In the genomic region with DNA sequence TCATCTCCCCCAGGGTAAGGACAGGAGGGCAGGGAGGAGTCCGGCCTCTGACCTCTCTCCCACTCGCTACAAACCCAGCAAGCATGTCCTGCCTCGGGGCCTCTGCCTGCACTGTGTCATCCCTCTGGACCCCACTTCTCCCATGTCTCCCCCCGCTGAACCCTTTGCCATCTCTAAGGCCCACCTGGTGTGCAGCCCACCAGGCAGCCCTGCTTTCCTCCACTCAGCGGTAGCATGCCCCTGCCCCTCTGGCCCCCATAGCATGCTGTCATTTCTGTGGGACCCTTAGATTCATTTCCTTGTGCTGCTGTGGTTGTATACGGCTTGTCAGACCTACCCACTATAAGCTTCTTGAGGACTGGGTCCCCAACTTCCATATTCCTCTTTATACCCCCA, we compare ENCODE assay signal across 24 cellular contexts. TPM values are rescaled to one million over a fixed set of nuclear protein-coding genes. Genes with fewer than 3 reads are reported as not detected.
DNase-seq lines count a peak whose midpoint lies in the region; ATAC-seq and TF ChIP-seq lines count a peak whose summit lies in the region.
"Had no signal": no experiment of that assay in that cellular context is flagged by ENCODE, and none has a peak within 500 bp of the region (broad histone marks: within the 10 kb centered on the region; RNA-seq: fewer than 3 reads in every experiment).

No MANE protein-coding gene starts in this region.

- H3T11ph ChIP-seq in H9 (ENCODE audit: low read length), result no peak overlapping the region

- no peak for DNase-seq in H9
- no peak for DNase-seq in nephron progenitor cell
- DNase-seq in neuronal stem cell (ENCODE audit: low spot score), result no peak
- DNase-seq in stimulated activated effector memory CD8-positive, alpha-beta T cell treated with anti-CD3 and anti-CD28 coated beads, Interleukin-12 subunit alpha, Interleukin-12 subunit beta, amount 100 ng/mL, for 72 hours (ENCODE audit: low spot score in 2 of 2), result no peak
- DNase-seq in RPMI8226, result no peak
- no peak for DNase-seq in stimulated activated CD4-positive, alpha-beta T cell treated with anti-CD3 and anti-CD28 coated beads, Interleukin-4, amount 100 ng/mL, for 24 hours
- DNase-seq in SW480 (ENCODE audit: low spot score), result no peak
- DNase-seq: 8988T; ACHN; AML-193; BE2C; CD4-positive, alpha-beta T cell; DMS 273 treated with DMSO at 0.1 percent for 48 hours; DMS79; EL; HFFc6 had no signal

- TF ChIP-seq CTCF in H9 (conservative IDR thresholded peaks at IDR 0.05) (no peak), nephron progenitor cell (IDR thresholded peaks at IDR 0.05) (no peak)

- H3K4me2 ChIP-seq in H9 (ENCODE audit: insufficient read depth, insufficient read length, low read length) (no peak overlapping the region), neuronal stem cell (ENCODE audit: insufficient read depth, low read length, poor library complexity, severe bottlenecking) (no peak overlapping the region)
- H3K4me2 ChIP-seq: A549; BLaER1 treated with 17β-estradiol and CSF1 and Interleukin-3, amounts not matched to agents 10 nM and 100 nM; GM23338 had no signal

- WGBS in H9 (ENCODE audit: extremely low coverage, insufficient read length, low lambda C conversion rate), result no CpG with 5 or more reads among the region's 6 CpGs
- no CpG with 5 or more reads among the region's 6 CpGs for WGBS in neuronal stem cell (ENCODE audit: extremely low coverage in 2 of 2, insufficient read length in 2 of 2, insufficient replicate concordance in 1 of 2), 2 donors

- H3K27ac Mint-ChIP-seq in H9, result peak overlapping the region in 2 of 3 experiments; percentile 35 to 67; a peak in 1 of 7 replicates
- H3K27ac Mint-ChIP-seq in nephron progenitor cell, result peak overlapping the region; percentile 37
- peak overlapping the region; percentile 18 for H3K27ac Mint-ChIP-seq in stimulated activated effector memory CD8-positive, alpha-beta T cell treated with anti-CD3 and anti-CD28 coated beads, Interleukin-12 subunit alpha, Interleukin-12 subunit beta, amount 100 ng/mL, for 72 hours
- H3K27ac Mint-ChIP-seq: CD14-positive monocyte; CD4-positive, alpha-beta T cell; CD8-positive, alpha-beta memory T cell; GM23338; HFFc6 had no signal

- H3K27me3 ChIP-seq in H9 (ENCODE audit: insufficient read depth, low read length) (no peaks in the 10 kb centered on the region), neuronal stem cell (ENCODE audit: control insufficient read depth in 3 of 3, insufficient read depth in 3 of 3, low read depth in 1 of 3, low read length in 3 of 3) (no peaks in the 10 kb centered on the region)
- H3K27me3 ChIP-seq: BE2C; BLaER1 treated with 17β-estradiol and CSF1 and Interleukin-3, amounts not matched to agents 10 nM and 100 nM had no signal

- H3K18ac ChIP-seq in H9 (ENCODE audit: insufficient read length, low read depth, low read length) (no peak overlapping the region), neuronal stem cell (ENCODE audit: low read length) (peak overlapping the region; percentile 28)

- H3K36me3 Mint-ChIP-seq in H9 (ENCODE audit: insufficient read depth in 1 of 3, low read depth in 3 of 3) (peaks cover 0 to 2% (median 0%) of the 10 kb centered on the region in 3 experiments; a peak in 1 of 7 replicates), nephron progenitor cell (ENCODE audit: low read depth) (no peaks in the 10 kb centered on the region)
- H3K36me3 Mint-ChIP-seq in stimulated activated effector memory CD8-positive, alpha-beta T cell treated with anti-CD3 and anti-CD28 coated beads, Interleukin-12 subunit alpha, Interleukin-12 subunit beta, amount 100 ng/mL, for 72 hours, result no peaks in the 10 kb centered on the region
- H3K36me3 Mint-ChIP-seq: CD14-positive monocyte; CD8-positive, alpha-beta memory T cell had no signal

- H2AFZ ChIP-seq in H9 (ENCODE audit: low read length) (no peak overlapping the region), neuronal stem cell (ENCODE audit: low read length) (no peak overlapping the region)
- H2AFZ ChIP-seq: GM23338 had no signal

- H3K9ac ChIP-seq in H9 (ENCODE audit: extremely low read depth, insufficient read length, low read length) (no peak overlapping the region), neuronal stem cell (ENCODE audit: low read depth, low read length, poor library complexity) (no peak overlapping the region)
- H3K9ac ChIP-seq: BLaER1 treated with 17β-estradiol and CSF1 and Interleukin-3, amounts not matched to agents 10 nM and 100 nM had no signal

- H3K23ac ChIP-seq in H9 (ENCODE audit: insufficient read length, low read depth, low read length) (no peak overlapping the region), neuronal stem cell (ENCODE audit: low read depth, low read length, poor library complexity) (peak overlapping the region; percentile 65)

- no peaks in the 10 kb centered on the region for H4K20me1 ChIP-seq in H9 (ENCODE audit: control insufficient read depth, insufficient read depth, insufficient read length)

- H3K4ac ChIP-seq in H9 (ENCODE audit: low read depth, low read length) (no peak overlapping the region), neuronal stem cell (ENCODE audit: low read length) (peak overlapping the region; percentile 23)

- no peak overlapping the region for H2BK20ac ChIP-seq in H9 (ENCODE audit: low read depth, low read length, poor library complexity, severe bottlenecking)

- H3K79me1 ChIP-seq in H9 (ENCODE audit: insufficient read depth, low read depth, low read length, poor library complexity, severe bottlenecking), result no peaks in the 10 kb centered on the region
- peaks cover 6% of the 10 kb centered on the region for H3K79me1 ChIP-seq in neuronal stem cell (ENCODE audit: low read depth, low read length)

- H3K23me2 ChIP-seq in H9 (ENCODE audit: insufficient read length, low read depth, low read length, poor library complexity, severe bottlenecking), result no peaks in the 10 kb centered on the region

- H3K14ac ChIP-seq in H9 (ENCODE audit: insufficient read depth, low read length) (no peak overlapping the region), neuronal stem cell (ENCODE audit: low read length) (no peak overlapping the region)

- no peak overlapping the region for H4K91ac ChIP-seq in H9 (ENCODE audit: insufficient read length, low read depth, low read length)
- H4K91ac ChIP-seq in neuronal stem cell (ENCODE audit: low read depth, low read length, poor library complexity), result no peak overlapping the region

- H4K5ac ChIP-seq in H9 (ENCODE audit: insufficient read length, low read depth, low read length), result no peak overlapping the region

- H3K79me2 ChIP-seq in H9 (ENCODE audit: insufficient read depth, low read length), result no peaks in the 10 kb centered on the region

- H3K56ac ChIP-seq in H9 (ENCODE audit: insufficient read length, low read depth, low read length), result no peak overlapping the region

- H2AK5ac ChIP-seq in H9 (ENCODE audit: insufficient read length, low read length) (no peak overlapping the region), neuronal stem cell (ENCODE audit: low read depth, low read length) (no peak overlapping the region)

- no peak for ATAC-seq in stimulated activated effector memory CD8-positive, alpha-beta T cell treated with anti-CD3 and anti-CD28 coated beads, Interleukin-12 subunit alpha, Interleukin-12 subunit beta, amount 100 ng/mL, for 72 hours
- ATAC-seq: A549, GM23338 had no signal

- H3K4me3 Mint-ChIP-seq in H9 (no peak overlapping the region), nephron progenitor cell (no peak overlapping the region)
- no peak overlapping the region for H3K4me3 Mint-ChIP-seq in stimulated activated effector memory CD8-positive, alpha-beta T cell treated with anti-CD3 and anti-CD28 coated beads, Interleukin-12 subunit alpha, Interleukin-12 subunit beta, amount 100 ng/mL, for 72 hours
- H3K4me3 Mint-ChIP-seq: CD14-positive monocyte; CD4-positive, alpha-beta T cell; CD8-positive, alpha-beta memory T cell; GM23338; HFFc6 had no signal

- H4K8ac ChIP-seq in H9 (replicated peaks; ENCODE audit: insufficient read length, low read depth, low read length) (no peak overlapping the region), neuronal stem cell (ENCODE audit: low read depth, low read length) (no peak overlapping the region)

- H3K27ac ChIP-seq in H9 (ENCODE audit: insufficient read length, low read depth, low read length), result no peak overlapping the region
- H3K27ac ChIP-seq in neuronal stem cell (replicated peaks; ENCODE audit: low read length), result no peak overlapping the region
- H3K27ac ChIP-seq: A549; BLaER1 treated with 17β-estradiol and CSF1 and Interleukin-3, amounts not matched to agents 10 nM and 100 nM had no signal

- H3K36me3 ChIP-seq in neuronal stem cell (replicated peaks in 1 of 2; ENCODE audit: control insufficient read depth in 2 of 2, insufficient read depth in 2 of 2, low read length in 2 of 2), result peaks cover 0 to 22% of the 10 kb centered on the region in 2 donors
- H3K36me3 ChIP-seq: BE2C; BLaER1 treated with 17β-estradiol and CSF1 and Interleukin-3, amounts not matched to agents 10 nM and 100 nM; HAP-1 had no signal

- peak overlapping the region in 1 of 2 donors; percentile 25 for H3K4me3 ChIP-seq in neuronal stem cell (ENCODE audit: low read length in 2 of 2)
- H3K4me3 ChIP-seq: A549; BLaER1 treated with 17β-estradiol and CSF1 and Interleukin-3, amounts not matched to agents 10 nM and 100 nM; GM12878; GM23338; HAP-1 had no signal

- H3K4me1 ChIP-seq in H9 (ENCODE audit: insufficient read depth, low read length) (no peaks in the 10 kb centered on the region), neuronal stem cell (ENCODE audit: control insufficient read depth in 2 of 2, insufficient read depth in 1 of 2, low read depth in 1 of 2, low read length in 2 of 2) (peaks cover 0 to 1% of the 10 kb centered on the region in 2 donors)
- H3K4me1 ChIP-seq: A549, BE2C, HAP-1 had no signal

- H2BK5ac ChIP-seq in H9 (ENCODE audit: insufficient read length, low read length), result no peak overlapping the region
- no peak overlapping the region for H2BK5ac ChIP-seq in neuronal stem cell (ENCODE audit: low read length)

- H3K9me3 ChIP-seq in H9 (ENCODE audit: control insufficient read depth, low read depth, low read length), result no peaks in the 10 kb centered on the region
- H3K9me3 ChIP-seq in neuronal stem cell (replicated peaks in 1 of 2; ENCODE audit: control insufficient read depth in 2 of 2, insufficient read depth in 1 of 2, low read depth in 1 of 2, low read length in 2 of 2), result peaks cover 0 to 2% of the 10 kb centered on the region in 2 donors
- H3K9me3 ChIP-seq: A549; BE2C; BLaER1 treated with 17β-estradiol and CSF1 and Interleukin-3, amounts not matched to agents 10 nM and 100 nM; HAP-1 had no signal

- no peaks in the 10 kb centered on the region for H3K27me3 Mint-ChIP-seq in H9 (ENCODE audit: low read depth)
- peaks cover 6% of the 10 kb centered on the region for H3K27me3 Mint-ChIP-seq in nephron progenitor cell (ENCODE audit: low read depth, poor library complexity)
- H3K27me3 Mint-ChIP-seq: CD4-positive, alpha-beta T cell; CD8-positive, alpha-beta memory T cell had no signal

- H2BK120ac ChIP-seq in H9 (ENCODE audit: low read depth, low read length, poor library complexity, severe bottlenecking), result no peak overlapping the region
- H2BK120ac ChIP-seq in neuronal stem cell (ENCODE audit: low read depth, low read length), result no peak overlapping the region

- H3K4me1 Mint-ChIP-seq in H9 (0 out of 4 replicates have a peak, but pooled peaks cover 2% of the 10 kb centered on the region in 2 experiments), nephron progenitor cell (peaks cover 31% of the 10 kb centered on the region)
- H3K4me1 Mint-ChIP-seq in stimulated activated effector memory CD8-positive, alpha-beta T cell treated with anti-CD3 and anti-CD28 coated beads, Interleukin-12 subunit alpha, Interleukin-12 subunit beta, amount 100 ng/mL, for 72 hours, result peaks cover 9% of the 10 kb centered on the region
- H3K4me1 Mint-ChIP-seq: CD14-positive monocyte; CD8-positive, alpha-beta memory T cell; GM23338 had no signal

- no peaks in the 10 kb centered on the region for H3K9me3 Mint-ChIP-seq in H9
- no peaks in the 10 kb centered on the region for H3K9me3 Mint-ChIP-seq in nephron progenitor cell
- no peaks in the 10 kb centered on the region for H3K9me3 Mint-ChIP-seq in stimulated activated effector memory CD8-positive, alpha-beta T cell treated with anti-CD3 and anti-CD28 coated beads, Interleukin-12 subunit alpha, Interleukin-12 subunit beta, amount 100 ng/mL, for 72 hours
- H3K9me3 Mint-ChIP-seq: CD4-positive, alpha-beta T cell; CD8-positive, alpha-beta memory T cell; GM23338; HFFc6 had no signal

- H2BK15ac ChIP-seq in H9 (ENCODE audit: low read depth, low read length), result no peak overlapping the region
- H2BK15ac ChIP-seq in neuronal stem cell (ENCODE audit: low read length), result no peak overlapping the region

- H2BK12ac ChIP-seq in H9 (ENCODE audit: insufficient read length, low read depth, low read length), result no peak overlapping the region
- H2BK12ac ChIP-seq in neuronal stem cell (ENCODE audit: low read length), result peak overlapping the region; percentile 4

RNA-seq across cellular contexts. Expression of a gene that starts 17.7 kb away (rescaled TPM):
- 6.9 and 8.5 TPM in 2 replicates for total RNA-seq in H9 (2021)
- polyA plus RNA-seq in neuronal stem cell (2013, experiment 1 of 2), result 15.1 TPM
- 15.7 TPM for polyA plus RNA-seq in neuronal stem cell (2013, experiment 2 of 2)
- total RNA-seq: H4 had no signal
